In the genomic region with DNA sequence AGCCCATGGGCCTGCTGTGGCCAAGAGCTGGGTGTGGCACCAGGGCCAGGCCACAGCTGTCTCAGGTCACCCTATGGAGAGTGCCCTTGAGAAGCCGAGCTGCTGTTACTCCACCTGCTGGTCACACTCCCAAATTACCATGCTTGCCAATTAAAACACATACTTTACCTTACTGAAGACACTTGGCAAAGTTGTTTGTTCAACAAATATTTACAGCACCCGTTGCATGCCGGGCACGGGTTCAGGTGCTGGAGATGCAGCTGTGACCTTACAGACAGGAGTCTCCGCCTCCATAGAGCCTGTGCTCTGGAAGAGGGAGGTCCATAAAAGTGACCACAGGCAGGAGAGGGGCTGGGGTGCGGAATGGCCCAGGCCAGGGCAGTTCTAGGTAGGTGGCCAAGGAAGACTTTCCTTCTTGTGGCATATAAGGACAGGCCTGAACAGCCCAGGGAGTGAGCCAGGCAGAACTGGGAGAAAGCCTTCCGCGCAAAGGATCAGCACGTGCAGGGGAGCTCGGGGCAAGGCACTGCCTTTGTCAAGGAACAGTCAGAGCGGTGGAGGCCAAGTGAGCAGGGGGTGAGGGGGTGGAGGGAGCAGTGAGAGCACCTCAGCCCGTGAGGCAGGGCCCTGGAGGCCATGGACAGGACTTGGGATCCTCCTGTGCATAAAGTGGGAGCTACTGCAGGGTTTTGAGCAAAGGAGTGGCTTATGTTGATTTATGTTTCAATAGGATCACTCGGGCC, we compare ENCODE assay signal across 8 cellular contexts. TPM values are rescaled to one million over a fixed set of nuclear protein-coding genes. Genes with fewer than 3 reads are reported as not detected.
DNase-seq lines count a peak whose midpoint lies in the region; ATAC-seq and TF ChIP-seq lines count a peak whose summit lies in the region.

No MANE protein-coding gene starts in this region.

- WGBS in GM23248 (ENCODE audit: low coverage in 1 of 2, low lambda C conversion rate in 2 of 2, missing lambda C conversion rate in 2 of 2), 2 experiments, result 86 to 90% methylated on average over 10 to 13 of the region's 13 CpGs

- no peaks in the 10 kb centered on the region for H3K4me1 ChIP-seq in CD8-positive, alpha-beta T cell (ENCODE audit: insufficient read depth, low read length)
- H3K4me1 ChIP-seq in GM23248 (ENCODE audit: insufficient read depth), result no peaks in the 10 kb centered on the region

- no peaks in the 10 kb centered on the region for H3K9me3 Mint-ChIP-seq in CD8-positive, alpha-beta T cell
- H3K9me3 Mint-ChIP-seq in activated CD4-positive, alpha-beta T cell treated with anti-CD3 and anti-CD28 coated beads for 36 hours (ENCODE audit: low read depth), result no peaks in the 10 kb centered on the region
- peaks cover 4% of the 10 kb centered on the region for H3K9me3 Mint-ChIP-seq in type B pancreatic cell

- H3K9me2 ChIP-seq in GM23248 (ENCODE audit: insufficient read depth), result no peaks in the 10 kb centered on the region

- H3K9ac ChIP-seq in GM23248, result no peak overlapping the region

- no peak overlapping the region for H3K4me2 ChIP-seq in GM23248 (ENCODE audit: unreplicated experiment)

- intact Hi-C loops in CD8-positive, alpha-beta T cell (cut with DNase I, micrococcal nuclease), result loop anchor here in 1 of 2 experiments (2.0 kb wide), 1 partner anchor 262 kb away; no protein-coding TSS in a partner anchor
- intact Hi-C loops in activated CD4-positive, alpha-beta T cell treated with anti-CD3 and anti-CD28 coated beads for 36 hours (cut with DNase I, micrococcal nuclease), result loop anchor here in 1 of 2 experiments (1.0 kb wide), 1 partner anchor 102 kb away; no protein-coding TSS in a partner anchor

- H4K20me1 ChIP-seq in GM23248 (ENCODE audit: insufficient read depth), result no peaks in the 10 kb centered on the region

- H3K79me2 ChIP-seq in GM23248 (ENCODE audit: insufficient read depth), result 0 out of 2 replicates have a peak, but pooled peaks cover 4% of the 10 kb centered on the region

- no peaks in the 10 kb centered on the region for H3K9me3 ChIP-seq in CD8-positive, alpha-beta T cell (ENCODE audit: low read length)
- no peaks in the 10 kb centered on the region for H3K9me3 ChIP-seq in GM23248 (ENCODE audit: low read depth)

- no peaks in the 10 kb centered on the region for H3K4me1 Mint-ChIP-seq in CD8-positive, alpha-beta T cell (ENCODE audit: low read depth)
- H3K4me1 Mint-ChIP-seq in activated CD4-positive, alpha-beta T cell treated with anti-CD3 and anti-CD28 coated beads for 36 hours, result no peaks in the 10 kb centered on the region
- H3K4me1 Mint-ChIP-seq in type B pancreatic cell (ENCODE audit: unreplicated experiment), result peaks cover 10% of the 10 kb centered on the region

- H3K27ac ChIP-seq in CD8-positive, alpha-beta T cell (ENCODE audit: low read depth, low read length), result no peak overlapping the region
- H3K27ac ChIP-seq in GM23248, result no peak overlapping the region

- peaks cover 45% of the 10 kb centered on the region for H3K36me3 ChIP-seq in CD8-positive, alpha-beta T cell (ENCODE audit: insufficient read depth, low read length)
- peaks cover 26% of the 10 kb centered on the region for H3K36me3 ChIP-seq in GM23248 (ENCODE audit: low read depth)

- H3F3A ChIP-seq in GM23248 (ENCODE audit: insufficient read depth), result no peaks in the 10 kb centered on the region

- peak in 4 of 7 experiments; percentile 14 to 56 (median 38) for DNase-seq in CD8-positive, alpha-beta T cell
- DNase-seq in GM23248 (peak; percentile 67), NCI-H2196 (lab: John Stamatoyannopoulos, UW; ENCODE audit: unreplicated experiment) (peak; percentile 84), epidermal melanocyte (ENCODE audit: insufficient read length, low spot score) (peak; percentile 21), myocyte (ENCODE audit: low read depth) (peak; percentile 52), type B pancreatic cell (ENCODE audit: extremely low spot score, unreplicated experiment) (no peak), middle frontal gyrus (ENCODE audit: extremely low spot score, low spot score) (no peak)
- peak; percentile 71 for DNase-seq in activated CD4-positive, alpha-beta T cell treated with anti-CD3 and anti-CD28 coated beads for 36 hours

- H3K4me3 ChIP-seq in CD8-positive, alpha-beta T cell (ENCODE audit: low read depth, low read length), result no peak overlapping the region
- no peak overlapping the region for H3K4me3 ChIP-seq in GM23248

- no peak overlapping the region for H2AFZ ChIP-seq in GM23248

- peak; percentile 73 for ATAC-seq in CD8-positive, alpha-beta T cell
- peak; percentile 85 for ATAC-seq in activated CD4-positive, alpha-beta T cell treated with anti-CD3 and anti-CD28 coated beads for 36 hours

- H3K4me3 Mint-ChIP-seq in CD8-positive, alpha-beta T cell, result no peak overlapping the region
- H3K4me3 Mint-ChIP-seq in activated CD4-positive, alpha-beta T cell treated with anti-CD3 and anti-CD28 coated beads for 36 hours, result no peak overlapping the region
- H3K4me3 Mint-ChIP-seq in type B pancreatic cell, result no peak overlapping the region

- H3K27ac Mint-ChIP-seq in CD8-positive, alpha-beta T cell, result no peak overlapping the region
- no peak overlapping the region for H3K27ac Mint-ChIP-seq in activated CD4-positive, alpha-beta T cell treated with anti-CD3 and anti-CD28 coated beads for 36 hours
- no peak overlapping the region for H3K27ac Mint-ChIP-seq in type B pancreatic cell

- no peaks in the 10 kb centered on the region for H3K27me3 ChIP-seq in CD8-positive, alpha-beta T cell (ENCODE audit: insufficient read depth, low read length)
- no peaks in the 10 kb centered on the region for H3K27me3 ChIP-seq in GM23248 (replicated peaks; ENCODE audit: insufficient read depth)

- POLR2A ChIA-PET in CD8-positive, alpha-beta T cell (lab: Charles Lee), result no interaction called here
- POLR2A ChIA-PET in activated CD4-positive, alpha-beta T cell treated with anti-CD3 and anti-CD28 coated beads for 36 hours (lab: Charles Lee), result no interaction called here

- CTCF ChIA-PET in CD8-positive, alpha-beta T cell (lab: Charles Lee), result interaction anchor here (0.7 to 2.8 kb wide), 7 partner anchors 8 to 262 kb away, joined by 3 to 12 read pairs (median 4); no protein-coding TSS in a partner anchor
- CTCF ChIA-PET in activated CD4-positive, alpha-beta T cell treated with anti-CD3 and anti-CD28 coated beads for 36 hours (lab: Charles Lee), result interaction anchor here (0.7 to 2.1 kb wide), 10 partner anchors 8 to 267 kb away, joined by 3 to 14 read pairs (median 4); no protein-coding TSS in a partner anchor

- peak; percentile 43 for TF ChIP-seq CTCF in CD8-positive, alpha-beta T cell (IDR thresholded peaks at IDR 0.05)
- TF ChIP-seq CTCF in type B pancreatic cell (conservative IDR thresholded peaks at IDR 0.05), result peak; percentile 79

- H3K36me3 Mint-ChIP-seq in CD8-positive, alpha-beta T cell, result peaks cover 89% of the 10 kb centered on the region
- peaks cover 71% of the 10 kb centered on the region for H3K36me3 Mint-ChIP-seq in activated CD4-positive, alpha-beta T cell treated with anti-CD3 and anti-CD28 coated beads for 36 hours (ENCODE audit: low read depth)
- peaks cover 37% of the 10 kb centered on the region for H3K36me3 Mint-ChIP-seq in type B pancreatic cell

- in situ Hi-C loops in GM23248 (cut with MboI), result no loop called here

- H3K27me3 Mint-ChIP-seq in CD8-positive, alpha-beta T cell (ENCODE audit: low read depth), result no peaks in the 10 kb centered on the region
- no peaks in the 10 kb centered on the region for H3K27me3 Mint-ChIP-seq in activated CD4-positive, alpha-beta T cell treated with anti-CD3 and anti-CD28 coated beads for 36 hours
- no peaks in the 10 kb centered on the region for H3K27me3 Mint-ChIP-seq in type B pancreatic cell

RNA-seq across cellular contexts. Expression of a gene that starts 23.6 kb away (rescaled TPM):
- 1 to 10 TPM; 1.0 to 1.2 TPM for total RNA-seq in CD8-positive, alpha-beta T cell
- total RNA-seq in GM23248 (2014; rRNA removed; shearing (Covaris generic)), result 0.11 and 2.8 TPM in 2 replicates
- not detected in 2 replicates for polyA plus RNA-seq in GM23248 (2016; fragmentation: Nextera tagmentation; extraction: Ambion mirVana)
- 1 to 10 TPM in 1 of 2 experiments, under 1 TPM in 1; 0.94 to 1.4 TPM for total RNA-seq in activated CD4-positive, alpha-beta T cell treated with anti-CD3 and anti-CD28 coated beads for 36 hours
- total RNA-seq in myocyte (0.05 and 0.37 TPM in 2 replicates), type B pancreatic cell (ENCODE audit: low replicate concordance) (0.24 and 0.41 TPM in 2 replicates)
- polyA plus RNA-seq in myocyte (2012), result 0.18 TPM

Comparison
In these comparisons a context has a peak if more than half of its experiments do, and no peak if none do; other contexts are left out.
1. DNase-seq: peak in CD8-positive, alpha-beta T cell (4 of 7), GM23248 (single experiment), NCI-H2196 (single experiment), activated CD4-positive, alpha-beta T cell treated with anti-CD3 and anti-CD28 coated beads for 36 hours (single experiment), epidermal melanocyte (single experiment) and myocyte (single experiment); none in type B pancreatic cell (single experiment) and middle frontal gyrus (single experiment).